7 cellular contexts compared by ENCODE assay signal in genomic region chr1:180981596-180982387, GRCh38.
DNase-seq lines count a peak whose midpoint lies in the region; ATAC-seq and TF ChIP-seq lines count a peak whose summit lies in the region.

No MANE protein-coding gene starts in this region.

- DNase-seq in activated T-cell treated with anti-CD3 and anti-CD28 coated beads for 1 hour (ENCODE audit: low read depth) (peak; percentile 4), erythroblast (lab: John Stamatoyannopoulos, UW) (no peak)

- peak overlapping the region; percentile 38 to 78 (median 50) for H3K27ac Mint-ChIP-seq in nephron

- H3K4me3 Mint-ChIP-seq in nephron, result no peak overlapping the region

- no peak for TF ChIP-seq CTCF in nephron (IDR thresholded peaks at IDR 0.05; ENCODE audit: unreplicated experiment in 3 of 3)

- peak; percentile 89 for ATAC-seq in GM19452 (IDR thresholded peaks at IDR 0.05; ENCODE audit: unreplicated experiment)
- peak; percentile 88 for ATAC-seq in HG03378 (IDR thresholded peaks at IDR 0.05; ENCODE audit: unreplicated experiment)
- ATAC-seq in GM19324 (IDR thresholded peaks at IDR 0.05; ENCODE audit: low FRiP score, unreplicated experiment), result no peak
- ATAC-seq in HG03039 (IDR thresholded peaks at IDR 0.05; ENCODE audit: unreplicated experiment), result no peak

- H3K9me3 Mint-ChIP-seq in nephron, result peaks cover 2% of the 10 kb centered on the region

- H3K4me1 Mint-ChIP-seq in nephron, result peaks cover 15% of the 10 kb centered on the region

- H3K27me3 Mint-ChIP-seq in nephron (ENCODE audit: low read depth), result no peaks in the 10 kb centered on the region

- TF ChIP-seq POLR2A in erythroblast (IDR thresholded peaks at IDR 0.05; ENCODE audit: low read length), result no peak

- H3K36me3 Mint-ChIP-seq in nephron (ENCODE audit: low read depth), result peaks cover 82% of the 10 kb centered on the region

Comparison
In these comparisons a context has a peak if more than half of its experiments do, and no peak if none do; other contexts are left out.
1. ATAC-seq: peak in GM19452 (single experiment) and HG03378 (single experiment); none in GM19324 (single experiment) and HG03039 (single experiment).